In the genomic region with DNA sequence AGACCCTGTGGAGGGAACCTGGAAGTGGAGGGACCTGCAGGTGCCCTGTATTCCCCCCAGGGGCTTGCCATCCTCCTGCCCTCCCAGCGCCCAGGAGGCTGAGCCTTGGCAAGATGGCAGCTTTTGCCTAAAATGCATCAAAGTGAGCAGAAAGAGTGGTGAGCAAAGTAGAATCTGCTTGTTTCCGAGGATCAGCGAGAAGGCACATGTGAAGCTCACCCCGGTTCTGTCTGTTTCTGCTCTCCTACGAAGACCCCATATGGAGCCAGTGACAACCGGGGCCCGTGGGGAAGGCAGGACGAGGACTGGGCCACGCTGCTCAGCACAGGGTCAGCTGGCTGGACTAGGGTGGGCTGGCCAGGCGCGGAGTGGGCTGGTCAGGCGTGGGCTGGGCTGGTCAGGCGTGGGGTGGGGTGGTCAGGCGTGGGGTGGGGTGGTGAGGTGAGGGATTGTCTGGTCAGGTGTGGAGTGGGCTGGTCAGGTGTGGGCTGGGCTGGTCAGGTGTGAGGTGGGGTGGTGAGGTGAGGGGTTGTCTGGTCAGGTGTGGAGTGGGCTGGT, we compare ENCODE assay signal across 21 cellular contexts. TPM values are rescaled to one million over a fixed set of nuclear protein-coding genes. Genes with fewer than 3 reads are reported as not detected.
DNase-seq lines count a peak whose midpoint lies in the region; ATAC-seq and TF ChIP-seq lines count a peak whose summit lies in the region.
"Had no signal": no experiment of that assay in that cellular context is flagged by ENCODE, and none has a peak within 500 bp of the region (broad histone marks: within the 10 kb centered on the region; RNA-seq: fewer than 3 reads in every experiment).

No MANE protein-coding gene starts in this region.

- H3K27ac ChIP-seq in H9 (ENCODE audit: insufficient read length, low read depth, low read length) = no peak overlapping the region
- H3K27ac ChIP-seq: thyroid gland had no signal

- no peak overlapping the region for H3K14ac ChIP-seq in H9 (ENCODE audit: insufficient read depth, low read length)

- no CpG with 5 or more reads among the region's 14 CpGs for WGBS in H9 (ENCODE audit: extremely low coverage, insufficient read length, low lambda C conversion rate)

- no peak overlapping the region for H2BK12ac ChIP-seq in H9 (ENCODE audit: insufficient read length, low read depth, low read length)

- no peak overlapping the region for H3K56ac ChIP-seq in H9 (ENCODE audit: insufficient read length, low read depth, low read length)

- no peak overlapping the region for H3K4me3 Mint-ChIP-seq in activated naive CD4-positive, alpha-beta T cell treated with anti-CD3 and anti-CD28 coated beads, Interleukin-2, amount 10 ng/mL, durations not matched to agents 7 days and 5 days
- H3K4me3 Mint-ChIP-seq in H9 = no peak overlapping the region
- no peak overlapping the region for H3K4me3 Mint-ChIP-seq in activated T-helper 1 cell treated with anti-CD3 and anti-CD28 coated beads, Interleukin-12 subunit alpha, Interleukin-12 subunit beta, Interleukin-2, Interleukin-4 antibody, amounts not matched to agents 30 ng/mL and 10 ng/mL and 1 ng/mL, durations not matched to agents 14 hours and 24 hours and 36 hours
- no peak overlapping the region for H3K4me3 Mint-ChIP-seq in stimulated activated effector memory CD8-positive, alpha-beta T cell treated with anti-CD3 and anti-CD28 coated beads, Interleukin-12 subunit alpha, Interleukin-12 subunit beta, amount 100 ng/mL, for 72 hours
- H3K4me3 Mint-ChIP-seq: nephron had no signal

- H3K9me3 Mint-ChIP-seq in activated naive CD4-positive, alpha-beta T cell treated with anti-CD3 and anti-CD28 coated beads, Interleukin-2, amount 10 ng/mL, durations not matched to agents 7 days and 5 days = no peaks in the 10 kb centered on the region
- no peaks in the 10 kb centered on the region for H3K9me3 Mint-ChIP-seq in H9
- H3K9me3 Mint-ChIP-seq in activated T-helper 1 cell treated with anti-CD3 and anti-CD28 coated beads, Interleukin-12 subunit alpha, Interleukin-12 subunit beta, Interleukin-2, Interleukin-4 antibody, amounts not matched to agents 30 ng/mL and 10 ng/mL and 1 ng/mL, durations not matched to agents 14 hours and 24 hours and 36 hours = no peaks in the 10 kb centered on the region
- no peaks in the 10 kb centered on the region for H3K9me3 Mint-ChIP-seq in stimulated activated effector memory CD8-positive, alpha-beta T cell treated with anti-CD3 and anti-CD28 coated beads, Interleukin-12 subunit alpha, Interleukin-12 subunit beta, amount 100 ng/mL, for 72 hours
- H3K9me3 Mint-ChIP-seq: nephron had no signal

- H3K18ac ChIP-seq in H9 (ENCODE audit: insufficient read length, low read depth, low read length) = no peak overlapping the region

- no peaks in the 10 kb centered on the region for H3K79me2 ChIP-seq in H9 (ENCODE audit: insufficient read depth, low read length)

- no peak overlapping the region for H2BK120ac ChIP-seq in H9 (ENCODE audit: low read depth, low read length, poor library complexity, severe bottlenecking)

- H3K23ac ChIP-seq in H9 (ENCODE audit: insufficient read length, low read depth, low read length) = no peak overlapping the region

- peak; percentile 7 for ATAC-seq in stimulated activated effector memory CD8-positive, alpha-beta T cell treated with anti-CD3 and anti-CD28 coated beads, Interleukin-12 subunit alpha, Interleukin-12 subunit beta, amount 100 ng/mL, for 72 hours
- ATAC-seq in HG02938 (IDR thresholded peaks at IDR 0.05; ENCODE audit: unreplicated experiment) = no peak
- ATAC-seq: HCT116; left cardiac atrium; stimulated activated naive CD8-positive, alpha-beta T cell treated with anti-CD3 and anti-CD28 coated beads, Interleukin-15, Interleukin-2, amounts not matched to agents 100 U/mL and 50 U/mL, for 24 hours had no signal

- H3K9me3 ChIP-seq in H9 (ENCODE audit: control insufficient read depth, low read depth, low read length) = no peaks in the 10 kb centered on the region
- H3K9me3 ChIP-seq: Caco-2, thyroid gland had no signal

- intact Hi-C loops in activated T-helper 1 cell treated with anti-CD3 and anti-CD28 coated beads, Interleukin-12 subunit alpha, Interleukin-12 subunit beta, Interleukin-2, Interleukin-4 antibody, amounts not matched to agents 30 ng/mL and 10 ng/mL and 1 ng/mL, durations not matched to agents 14 hours and 24 hours and 36 hours (cut with micrococcal nuclease) = no loop called here

- peaks cover 18% of the 10 kb centered on the region for H3K4me1 Mint-ChIP-seq in activated naive CD4-positive, alpha-beta T cell treated with anti-CD3 and anti-CD28 coated beads, Interleukin-2, amount 10 ng/mL, durations not matched to agents 7 days and 5 days
- peaks cover 0 to 2% of the 10 kb centered on the region in 2 experiments; a peak in 1 of 4 replicates for H3K4me1 Mint-ChIP-seq in H9
- H3K4me1 Mint-ChIP-seq in activated T-helper 1 cell treated with anti-CD3 and anti-CD28 coated beads, Interleukin-12 subunit alpha, Interleukin-12 subunit beta, Interleukin-2, Interleukin-4 antibody, amounts not matched to agents 30 ng/mL and 10 ng/mL and 1 ng/mL, durations not matched to agents 14 hours and 24 hours and 36 hours (ENCODE audit: low read depth) = peaks cover 13% of the 10 kb centered on the region
- H3K4me1 Mint-ChIP-seq in stimulated activated effector memory CD8-positive, alpha-beta T cell treated with anti-CD3 and anti-CD28 coated beads, Interleukin-12 subunit alpha, Interleukin-12 subunit beta, amount 100 ng/mL, for 72 hours = peaks cover 12% of the 10 kb centered on the region
- H3K4me1 Mint-ChIP-seq: nephron had no signal

- TF ChIP-seq CTCF in H9 (conservative IDR thresholded peaks at IDR 0.05) = no peak

- H2BK5ac ChIP-seq in H9 (ENCODE audit: insufficient read length, low read length) = no peak overlapping the region

- no peaks in the 10 kb centered on the region for H3K4me1 ChIP-seq in H9 (ENCODE audit: insufficient read depth, low read length)
- H3K4me1 ChIP-seq: Caco-2 had no signal

- no peak overlapping the region for H3K9ac ChIP-seq in H9 (ENCODE audit: extremely low read depth, insufficient read length, low read length)

- H2AK5ac ChIP-seq in H9 (ENCODE audit: insufficient read length, low read length) = no peak overlapping the region

- no peak overlapping the region for H3K4me2 ChIP-seq in H9 (ENCODE audit: insufficient read depth, insufficient read length, low read length)

- H3T11ph ChIP-seq in H9 (ENCODE audit: low read length) = no peak overlapping the region

- no peaks in the 10 kb centered on the region for H4K20me1 ChIP-seq in H9 (ENCODE audit: control insufficient read depth, insufficient read depth, insufficient read length)

- CTCF ChIA-PET in activated naive CD4-positive, alpha-beta T cell treated with anti-CD3 and anti-CD28 coated beads, Interleukin-2, amount 10 ng/mL, durations not matched to agents 7 days and 5 days (lab: Charles Lee) = no interaction called here

- H3K27ac Mint-ChIP-seq in activated naive CD4-positive, alpha-beta T cell treated with anti-CD3 and anti-CD28 coated beads, Interleukin-2, amount 10 ng/mL, durations not matched to agents 7 days and 5 days = peak overlapping the region; percentile 79
- H3K27ac Mint-ChIP-seq in H9 = no peak overlapping the region
- peak overlapping the region; percentile 80 for H3K27ac Mint-ChIP-seq in activated T-helper 1 cell treated with anti-CD3 and anti-CD28 coated beads, Interleukin-12 subunit alpha, Interleukin-12 subunit beta, Interleukin-2, Interleukin-4 antibody, amounts not matched to agents 30 ng/mL and 10 ng/mL and 1 ng/mL, durations not matched to agents 14 hours and 24 hours and 36 hours
- H3K27ac Mint-ChIP-seq in stimulated activated effector memory CD8-positive, alpha-beta T cell treated with anti-CD3 and anti-CD28 coated beads, Interleukin-12 subunit alpha, Interleukin-12 subunit beta, amount 100 ng/mL, for 72 hours = peak overlapping the region; percentile 32
- H3K27ac Mint-ChIP-seq: nephron had no signal

- H2BK15ac ChIP-seq in H9 (ENCODE audit: low read depth, low read length) = no peak overlapping the region

- no peak overlapping the region for H4K5ac ChIP-seq in H9 (ENCODE audit: insufficient read length, low read depth, low read length)

- H2BK20ac ChIP-seq in H9 (ENCODE audit: low read depth, low read length, poor library complexity, severe bottlenecking) = no peak overlapping the region

- no peaks in the 10 kb centered on the region for H3K79me1 ChIP-seq in H9 (ENCODE audit: insufficient read depth, low read depth, low read length, poor library complexity, severe bottlenecking)

- H2AFZ ChIP-seq in H9 (ENCODE audit: low read length) = no peak overlapping the region

- H3K36me3 Mint-ChIP-seq in activated naive CD4-positive, alpha-beta T cell treated with anti-CD3 and anti-CD28 coated beads, Interleukin-2, amount 10 ng/mL, durations not matched to agents 7 days and 5 days = no peaks in the 10 kb centered on the region
- H3K36me3 Mint-ChIP-seq in H9 (ENCODE audit: insufficient read depth in 1 of 3, low read depth in 3 of 3) = no peaks in the 10 kb centered on the region
- H3K36me3 Mint-ChIP-seq in activated T-helper 1 cell treated with anti-CD3 and anti-CD28 coated beads, Interleukin-12 subunit alpha, Interleukin-12 subunit beta, Interleukin-2, Interleukin-4 antibody, amounts not matched to agents 30 ng/mL and 10 ng/mL and 1 ng/mL, durations not matched to agents 14 hours and 24 hours and 36 hours (ENCODE audit: low read depth) = no peaks in the 10 kb centered on the region
- peaks cover 4% of the 10 kb centered on the region for H3K36me3 Mint-ChIP-seq in stimulated activated effector memory CD8-positive, alpha-beta T cell treated with anti-CD3 and anti-CD28 coated beads, Interleukin-12 subunit alpha, Interleukin-12 subunit beta, amount 100 ng/mL, for 72 hours

- DNase-seq in activated naive CD4-positive, alpha-beta T cell treated with anti-CD3 and anti-CD28 coated beads, Interleukin-2, amount 10 ng/mL, durations not matched to agents 7 days and 5 days = no peak
- no peak for DNase-seq in activated naive CD4-positive, alpha-beta T cell treated with Interleukin-2 at 50 U/mL for 16 hours
- DNase-seq in H9 (peak; percentile 26), mucosa of gallbladder (ENCODE audit: low spot score) (no peak)
- DNase-seq in activated T-helper 1 cell treated with anti-CD3 and anti-CD28 coated beads, Interleukin-12 subunit alpha, Interleukin-12 subunit beta, Interleukin-2, Interleukin-4 antibody, amounts not matched to agents 30 ng/mL and 10 ng/mL and 1 ng/mL, durations not matched to agents 14 hours and 24 hours and 36 hours (ENCODE audit: low spot score) = no peak
- no peak for DNase-seq in stimulated activated effector memory CD8-positive, alpha-beta T cell treated with anti-CD3 and anti-CD28 coated beads, Interleukin-12 subunit alpha, Interleukin-12 subunit beta, amount 100 ng/mL, for 72 hours (ENCODE audit: low spot score in 2 of 2)
- DNase-seq: activated CD4-positive, alpha-beta T cell treated with anti-CD3 and anti-CD28 coated beads for 1 hour; activated naive CD4-positive, alpha-beta T cell treated with anti-CD3 and anti-CD28 coated beads, Interleukin-2, amount 50 U/mL, for 16 hours; Caco-2; glutamatergic neuron; Kasumi-1; left cardiac atrium; NCI-H1105; NCI-H2081 treated with DMSO at 0.1 percent for 48 hours; NCI-H526; stimulated activated CD4-positive, alpha-beta T cell treated with anti-CD3 and anti-CD28 coated beads, Interleukin-2, amount 100 ng/mL, for 24 hours; stimulated activated naive CD8-positive, alpha-beta T cell treated with anti-CD3 and anti-CD28 coated beads, Interleukin-15, Interleukin-2, amounts not matched to agents 100 U/mL and 50 U/mL, for 24 hours; thyroid gland had no signal

- no peaks in the 10 kb centered on the region; the same call in 1 of the 2 replicates for H3K27me3 ChIP-seq in H9 (ENCODE audit: insufficient read depth, low read length)
- H3K27me3 ChIP-seq: thyroid gland had no signal

- no peak overlapping the region for H3K4ac ChIP-seq in H9 (ENCODE audit: low read depth, low read length)

- H3K23me2 ChIP-seq in H9 (ENCODE audit: insufficient read length, low read depth, low read length, poor library complexity, severe bottlenecking) = peaks cover 4% of the 10 kb centered on the region

- no peak overlapping the region for H4K91ac ChIP-seq in H9 (ENCODE audit: insufficient read length, low read depth, low read length)

- H4K8ac ChIP-seq in H9 (replicated peaks; ENCODE audit: insufficient read length, low read depth, low read length) = no peak overlapping the region

- peaks cover 39% of the 10 kb centered on the region for H3K27me3 Mint-ChIP-seq in activated naive CD4-positive, alpha-beta T cell treated with anti-CD3 and anti-CD28 coated beads, Interleukin-2, amount 10 ng/mL, durations not matched to agents 7 days and 5 days
- H3K27me3 Mint-ChIP-seq in H9 (ENCODE audit: low read depth) = peaks cover 44% of the 10 kb centered on the region
- H3K27me3 Mint-ChIP-seq in activated T-helper 1 cell treated with anti-CD3 and anti-CD28 coated beads, Interleukin-12 subunit alpha, Interleukin-12 subunit beta, Interleukin-2, Interleukin-4 antibody, amounts not matched to agents 30 ng/mL and 10 ng/mL and 1 ng/mL, durations not matched to agents 14 hours and 24 hours and 36 hours (ENCODE audit: insufficient read depth) = no peaks in the 10 kb centered on the region

RNA-seq across cellular contexts. Expression of gene FNDC10, which starts 5.2 kb away (rescaled TPM):
- total RNA-seq in H9 (2021) (15.2 TPM in 2 replicates), mucosa of gallbladder (4.6 TPM)
- 14.6 and 14.9 TPM in 2 replicates for total RNA-seq in activated T-helper 1 cell treated with anti-CD3 and anti-CD28 coated beads, Interleukin-12 subunit alpha, Interleukin-12 subunit beta, Interleukin-2, Interleukin-4 antibody, amounts not matched to agents 30 ng/mL and 10 ng/mL and 1 ng/mL, durations not matched to agents 14 hours and 24 hours and 36 hours

RNA-seq across cellular contexts. Expression of gene MIB2, which starts 10.2 kb away (rescaled TPM):
- 77.8 and 78.9 TPM in 2 replicates for total RNA-seq in H9 (2021)
- total RNA-seq in activated T-helper 1 cell treated with anti-CD3 and anti-CD28 coated beads, Interleukin-12 subunit alpha, Interleukin-12 subunit beta, Interleukin-2, Interleukin-4 antibody, amounts not matched to agents 30 ng/mL and 10 ng/mL and 1 ng/mL, durations not matched to agents 14 hours and 24 hours and 36 hours = 29.5 and 32.8 TPM in 2 replicates
- 135 TPM for total RNA-seq in mucosa of gallbladder

RNA-seq across cellular contexts. Expression of gene MMP23B, which starts 26.9 kb away (rescaled TPM):
- total RNA-seq in H9 (2021) = 12.5 and 13.7 TPM in 2 replicates
- total RNA-seq in activated T-helper 1 cell treated with anti-CD3 and anti-CD28 coated beads, Interleukin-12 subunit alpha, Interleukin-12 subunit beta, Interleukin-2, Interleukin-4 antibody, amounts not matched to agents 30 ng/mL and 10 ng/mL and 1 ng/mL, durations not matched to agents 14 hours and 24 hours and 36 hours = 0.49 and 0.93 TPM in 2 replicates
- total RNA-seq in mucosa of gallbladder = 56.0 TPM

RNA-seq across cellular contexts. Expression of gene SSU72, which starts 30.4 kb away (rescaled TPM):
- total RNA-seq in H9 (2021) (179 and 186 TPM in 2 replicates), mucosa of gallbladder (117 TPM)
- 135 and 137 TPM in 2 replicates for total RNA-seq in activated T-helper 1 cell treated with anti-CD3 and anti-CD28 coated beads, Interleukin-12 subunit alpha, Interleukin-12 subunit beta, Interleukin-2, Interleukin-4 antibody, amounts not matched to agents 30 ng/mL and 10 ng/mL and 1 ng/mL, durations not matched to agents 14 hours and 24 hours and 36 hours

RNA-seq across cellular contexts. Expression of gene CDK11B, which starts 53.7 kb away (rescaled TPM):
- total RNA-seq in H9 (2021) (30.1 and 33.3 TPM in 2 replicates), mucosa of gallbladder (24.2 TPM)
- total RNA-seq in activated T-helper 1 cell treated with anti-CD3 and anti-CD28 coated beads, Interleukin-12 subunit alpha, Interleukin-12 subunit beta, Interleukin-2, Interleukin-4 antibody, amounts not matched to agents 30 ng/mL and 10 ng/mL and 1 ng/mL, durations not matched to agents 14 hours and 24 hours and 36 hours = 39.1 and 39.6 TPM in 2 replicates

Comparison
In these comparisons a context has a peak if more than half of its experiments do, and no peak if none do; other contexts are left out.
1. H3K27ac Mint-ChIP-seq: peak in activated naive CD4-positive, alpha-beta T cell treated with anti-CD3 and anti-CD28 coated beads, Interleukin-2, amount 10 ng/mL, durations not matched to agents 7 days and 5 days (single experiment), activated T-helper 1 cell treated with anti-CD3 and anti-CD28 coated beads, Interleukin-12 subunit alpha, Interleukin-12 subunit beta, Interleukin-2, Interleukin-4 antibody, amounts not matched to agents 30 ng/mL and 10 ng/mL and 1 ng/mL, durations not matched to agents 14 hours and 24 hours and 36 hours (single experiment) and stimulated activated effector memory CD8-positive, alpha-beta T cell treated with anti-CD3 and anti-CD28 coated beads, Interleukin-12 subunit alpha, Interleukin-12 subunit beta, amount 100 ng/mL, for 72 hours (single experiment); none in H9 (0 of 3).